Comparison of ENCODE assay signal across 9 cellular contexts in genomic region chr1:43388613-43389012, GRCh38. TPM values are rescaled to one million over a fixed set of nuclear protein-coding genes. Genes with fewer than 3 reads are reported as not detected.
DNase-seq lines count a peak whose midpoint lies in the region; ATAC-seq, FAIRE-seq and TF ChIP-seq lines count a peak whose summit lies in the region.
"Had no signal": no experiment of that assay in that cellular context is flagged by ENCODE, and none has a peak within 500 bp of the region (broad histone marks: within the 10 kb centered on the region; RNA-seq: fewer than 3 reads in every experiment).

No MANE protein-coding gene starts in this region.

- H2AFZ ChIP-seq in K562 (ENCODE audit: low read depth, low read length), result no peak overlapping the region

- no peak overlapping the region for H2AK5ac ChIP-seq in mesendoderm (ENCODE audit: low read length)

- intact Hi-C loops in left ventricle myocardium superior (cut with micrococcal nuclease) (no loop called here), K562 (cut with micrococcal nuclease) (no loop called here), vagina (cut with DNase I) (no loop called here)

- TF ChIP-seq RAD21 in K562 (CRISPR knock-in tag; conservative IDR thresholded peaks at IDR 0.05 in 1 of 2, IDR thresholded peaks at IDR 0.05 in 1 of 2), result no peak

- no peak overlapping the region for H4K5ac ChIP-seq in mesendoderm (ENCODE audit: low read length)

- H3K4me2 ChIP-seq in K562 (ENCODE audit: insufficient read depth, low read length) (peak overlapping the region; percentile 99), mesendoderm (ENCODE audit: low read length) (peak overlapping the region; percentile 99)

- no peak overlapping the region for H3K4ac ChIP-seq in mesendoderm (ENCODE audit: low read depth, low read length)

- H3K9me3 ChIP-seq in right atrium auricular region, result no peaks in the 10 kb centered on the region
- no peaks in the 10 kb centered on the region for H3K9me3 ChIP-seq in K562 (replicated peaks; ENCODE audit: control insufficient read depth, insufficient read depth, low read depth, low read length)
- H3K9me3 ChIP-seq in vagina, result no peaks in the 10 kb centered on the region

- H3K4me1 ChIP-seq in right atrium auricular region, result peaks cover 0 to 28% of the 10 kb centered on the region in 2 donors
- peaks cover 0 to 13% of the 10 kb centered on the region in 2 experiments; a peak in 2 of 5 replicates for H3K4me1 ChIP-seq in K562 (replicated peaks in 1 of 2; ENCODE audit: control insufficient read depth in 2 of 2, insufficient read depth in 2 of 2, low read length in 2 of 2)
- H3K4me1 ChIP-seq in mesendoderm (ENCODE audit: control insufficient read depth, low read depth, low read length), result peaks cover 10% of the 10 kb centered on the region
- H3K4me1 ChIP-seq in vagina, result peaks cover 33% of the 10 kb centered on the region

- H2BK5ac ChIP-seq in mesendoderm (ENCODE audit: low read length), result no peak overlapping the region

- H3K56ac ChIP-seq in mesendoderm (ENCODE audit: low read length), result peak overlapping the region; percentile 100

- no peak overlapping the region for H3K23ac ChIP-seq in mesendoderm (ENCODE audit: low read length)

- TF ChIP-seq CTCF in right atrium auricular region (IDR thresholded peaks at IDR 0.05), result no peak
- no peak for TF ChIP-seq CTCF in K562 (IDR thresholded peaks at IDR 0.05 in 2 of 3, conservative IDR thresholded peaks at IDR 0.05 in 1 of 3; ENCODE audit: insufficient read depth in 2 of 3, low read depth in 1 of 3, low read length in 3 of 3)
- TF ChIP-seq CTCF in vagina (IDR thresholded peaks at IDR 0.05), result no peak

- peak overlapping the region; percentile 62 to 91 for H3K4me3 ChIP-seq in right atrium auricular region
- peak overlapping the region; percentile 61 for H3K4me3 ChIP-seq in K562
- H3K4me3 ChIP-seq in mesendoderm (ENCODE audit: low read length), result no peak overlapping the region
- H3K4me3 ChIP-seq in vagina, result peak overlapping the region; percentile 82 to 89

- H3K36me3 ChIP-seq in right atrium auricular region, result peaks cover 40% of the 10 kb centered on the region
- peaks cover 48% of the 10 kb centered on the region for H3K36me3 ChIP-seq in K562 (ENCODE audit: control insufficient read depth, insufficient read depth, low read length)
- peaks cover 16% of the 10 kb centered on the region for H3K36me3 ChIP-seq in mesendoderm (ENCODE audit: control insufficient read depth, insufficient read depth, low read length)
- peaks cover 0 to 34% of the 10 kb centered on the region in 2 donors for H3K36me3 ChIP-seq in vagina

- no peak for TF ChIP-seq POLR2A in K562 (conservative IDR thresholded peaks at IDR 0.05)
- no peak for TF ChIP-seq POLR2A in vagina (IDR thresholded peaks at IDR 0.05)

- POLR2A ChIA-PET in K562 (lab: Yijun Ruan, JAX), result interaction anchor here (0.9 to 7.2 kb wide), 9 partner anchors 9 to 58 kb away, joined by 3 to 72 read pairs (median 4); partner anchors contain the start of genes CDC20 and ELOVL1

- H3K79me2 ChIP-seq in K562 (ENCODE audit: control insufficient read depth, insufficient read depth, low read length), result peaks cover 39% of the 10 kb centered on the region
- H3K79me2 ChIP-seq in mesendoderm (ENCODE audit: control insufficient read depth, insufficient read depth, low read length), result peaks cover 15% of the 10 kb centered on the region

- FAIRE-seq in K562 (lab: Jason Lieb, UNC), result peak; percentile 44

- H2BK120ac ChIP-seq in mesendoderm (ENCODE audit: low read depth, low read length), result no peak overlapping the region

- H3K27me3 ChIP-seq in right atrium auricular region (no peaks in the 10 kb centered on the region), K562 (ENCODE audit: control insufficient read depth in 2 of 2, insufficient read depth in 2 of 2, low read length in 2 of 2) (no peaks in the 10 kb centered on the region), mesendoderm (ENCODE audit: insufficient read depth, low read length, poor library complexity) (no peaks in the 10 kb centered on the region), vagina (no peaks in the 10 kb centered on the region)

- BruUV-seq in K562 (replicated peaks; lab: Mats Ljungman, UMichigan), result no TSS peak

- peaks cover 20% of the 10 kb centered on the region for H3K79me1 ChIP-seq in mesendoderm (ENCODE audit: low read length)

- H4K8ac ChIP-seq in mesendoderm (ENCODE audit: low read depth, low read length), result no peak overlapping the region

- no peak for TF ChIP-seq EP300 in K562 (IDR thresholded peaks at IDR 0.05; ENCODE audit: low read length)

- no peak overlapping the region for H2BK15ac ChIP-seq in mesendoderm (replicated peaks; ENCODE audit: low read depth)

- peaks cover 5% of the 10 kb centered on the region for H3K9me1 ChIP-seq in K562 (ENCODE audit: control insufficient read depth, insufficient read depth, low read length)

- peak overlapping the region in 1 of 2 donors; percentile 85 for H3K27ac ChIP-seq in right atrium auricular region
- H3K27ac ChIP-seq in K562 (ENCODE audit: extremely low read depth, low read depth, low read length), result no peak overlapping the region; the same call in 1 of the 3 replicates
- H3K27ac ChIP-seq in mesendoderm (ENCODE audit: low read depth, low read length), result no peak overlapping the region
- peak overlapping the region; percentile 65 for H3K27ac ChIP-seq in vagina

- CTCF ChIA-PET in K562 (lab: Yijun Ruan, JAX; ENCODE audit: low intra/inter-chr PET ratio), result no interaction called here

- in situ Hi-C loops in K562 (cut with MboI), result no loop called here

- WGBS in K562 (ENCODE audit: insufficient coverage, low coverage, missing lambda C conversion rate), result 16% methylated on average over 3 of the region's 3 CpGs
- WGBS in mesendoderm (ENCODE audit: extremely low coverage, insufficient coverage, low lambda C conversion rate), result no CpG with 5 or more reads among the region's 3 CpGs

- DNase-seq in right atrium auricular region (ENCODE audit: low spot score) (no peak), left ventricle myocardium superior (no peak), K562 (ENCODE audit: extremely low read depth in 1 of 4, low spot score in 3 of 4) (peak in 1 of 4 experiments; percentile 36), mesendoderm (no peak), vagina (ENCODE audit: extremely low spot score in 2 of 2) (no peak), NCI-H345 (lab: John Stamatoyannopoulos, UW) (no peak), LoVo (ENCODE audit: low spot score) (no peak), NCI-H1694 treated with DMSO at 0.1 percent for 48 hours (lab: John Stamatoyannopoulos, UW) (no peak)

- no peak overlapping the region for H3K18ac ChIP-seq in mesendoderm (ENCODE audit: low read length)

- H3K9ac ChIP-seq in K562 (ENCODE audit: insufficient read depth in 1 of 2, low read depth in 2 of 2, low read length in 2 of 2), result peak overlapping the region; percentile 15 to 92; a peak in 3 of 4 replicates
- H3K9ac ChIP-seq in mesendoderm (ENCODE audit: low read length), result peak overlapping the region; percentile 92

- peaks cover 13% of the 10 kb centered on the region; the same call in 1 of the 2 replicates for H4K20me1 ChIP-seq in K562 (replicated peaks; ENCODE audit: control insufficient read depth, insufficient read depth, low read length)

- ATAC-seq in left ventricle myocardium superior, result no peak
- ATAC-seq in K562, result no peak

RNA-seq across cellular contexts. Expression of gene MED8, which starts 1.0 kb away (rescaled TPM):
- total RNA-seq in right atrium auricular region, result 10 to 100 TPM; 18.8 to 21.3 TPM
- total RNA-seq in left ventricle myocardium superior, result 16.0 TPM
- total RNA-seq in K562 (2011; cell fraction: chromatin; rRNA removed; ENCODE audit: low replicate concordance), result 84.8 and 86.1 TPM in 2 replicates
- 36.7 and 38.5 TPM in 2 replicates for total RNA-seq in K562 (2011; cell fraction: nucleolus; rRNA removed)
- total RNA-seq in K562 (2011; cell fraction: nucleoplasm; rRNA removed), result 68.3 and 88.3 TPM in 2 replicates
- 51.5 and 51.7 TPM in 2 replicates for total RNA-seq in K562 (2014; rRNA removed)
- total RNA-seq in K562 (2014; rRNA removed; fragmentation: Illumina TruSeq; extraction: Trizol), result 52.7 and 56.4 TPM in 2 replicates
- total RNA-seq in K562 (2015; rRNA removed; fragmentation: Illumina TruSeq; extraction: Trizol), result 51.7 and 52.1 TPM in 2 replicates
- 57.7 and 60.7 TPM in 2 replicates for total RNA-seq in K562 (2021)
- 23.0 and 30.9 TPM in 2 replicates for polyA plus RNA-seq in K562 (2011; rRNA removed)
- 19.9 and 32.8 TPM in 2 replicates for polyA plus RNA-seq in K562 (2011; cell fraction: cytosol; rRNA removed)
- 44.6 and 77.2 TPM in 2 replicates for polyA plus RNA-seq in K562 (2011; cell fraction: nucleus; rRNA removed)
- polyA plus RNA-seq in K562 (2012), result 57.3 and 73.4 TPM in 2 replicates
- polyA plus RNA-seq in K562 (2014; fragmentation: Illumina TruSeq; extraction: Trizol), result 55.3 and 60.3 TPM in 2 replicates
- polyA plus RNA-seq in K562 (2014; fragmentation: Nextera tagmentation; extraction: Ambion mirVana), result 100 to 1,000 TPM; 104 to 120 TPM
- polyA plus RNA-seq in K562 (2014; rRNA removed), result 32.3 and 37.6 TPM in 2 replicates
- 25.5 and 32.5 TPM in 2 replicates for polyA minus RNA-seq in K562 (2011; rRNA and poly(A)+ RNA removed)
- 13.7 and 19.7 TPM in 2 replicates for polyA minus RNA-seq in K562 (2011; cell fraction: cytosol; rRNA and poly(A)+ RNA removed)
- polyA minus RNA-seq in K562 (2011; cell fraction: nucleus; rRNA and poly(A)+ RNA removed), result 20.7 and 50.4 TPM in 2 replicates
- polyA plus RNA-seq in mesendoderm (2013, experiment 1 of 2), result 19.4 TPM
- polyA plus RNA-seq in mesendoderm (2013, experiment 2 of 2), result 18.7 TPM
- 33.6 TPM for total RNA-seq in vagina

RNA-seq across cellular contexts. Expression of gene SZT2, which starts 1.1 kb away (rescaled TPM):
- total RNA-seq in right atrium auricular region (10 to 100 TPM; 17.5 to 22.8 TPM), left ventricle myocardium superior (27.0 TPM), K562 (2014; rRNA removed) (9.2 and 11.5 TPM in 2 replicates), K562 (2014; rRNA removed; fragmentation: Illumina TruSeq; extraction: Trizol) (12.8 and 14.5 TPM in 2 replicates), K562 (2015; rRNA removed; fragmentation: Illumina TruSeq; extraction: Trizol) (14.4 and 15.8 TPM in 2 replicates), K562 (2021) (27.0 and 31.0 TPM in 2 replicates), vagina (42.5 TPM)
- 328 and 537 TPM in 2 replicates for total RNA-seq in K562 (2011; cell fraction: chromatin; rRNA removed; ENCODE audit: low replicate concordance)
- total RNA-seq in K562 (2011; cell fraction: nucleolus; rRNA removed), result 162 and 172 TPM in 2 replicates
- 193 and 226 TPM in 2 replicates for total RNA-seq in K562 (2011; cell fraction: nucleoplasm; rRNA removed)
- polyA plus RNA-seq in K562 (2011; rRNA removed) (9.1 and 14.4 TPM in 2 replicates), K562 (2014; fragmentation: Illumina TruSeq; extraction: Trizol) (14.7 and 15.1 TPM in 2 replicates), K562 (2014; fragmentation: Nextera tagmentation; extraction: Ambion mirVana) (1 to 10 TPM in 1 of 2 experiments, under 1 TPM in 1; 0.88 to 1.3 TPM), K562 (2014; rRNA removed) (16.7 and 18.4 TPM in 2 replicates)
- polyA plus RNA-seq in K562 (2011; cell fraction: cytosol; rRNA removed), result 5.5 and 7.0 TPM in 2 replicates
- polyA plus RNA-seq in K562 (2011; cell fraction: nucleus; rRNA removed), result 89.3 and 112 TPM in 2 replicates
- 12.1 and 24.7 TPM in 2 replicates for polyA plus RNA-seq in K562 (2012)
- 54.3 and 67.1 TPM in 2 replicates for polyA minus RNA-seq in K562 (2011; rRNA and poly(A)+ RNA removed)
- 8.7 and 15.7 TPM in 2 replicates for polyA minus RNA-seq in K562 (2011; cell fraction: cytosol; rRNA and poly(A)+ RNA removed)
- 52.0 and 88.4 TPM in 2 replicates for polyA minus RNA-seq in K562 (2011; cell fraction: nucleus; rRNA and poly(A)+ RNA removed)
- polyA plus RNA-seq in mesendoderm (2013, experiment 1 of 2), result 3.5 TPM
- polyA plus RNA-seq in mesendoderm (2013, experiment 2 of 2), result 3.4 TPM

RNA-seq across cellular contexts. Expression of gene ELOVL1, which starts 20.8 kb away (rescaled TPM):
- total RNA-seq in right atrium auricular region (10 to 100 TPM; 24.3 to 41.4 TPM), left ventricle myocardium superior (30.2 TPM), K562 (2014; rRNA removed) (53.4 and 73.1 TPM in 2 replicates), K562 (2014; rRNA removed; fragmentation: Illumina TruSeq; extraction: Trizol) (48.1 and 51.0 TPM in 2 replicates), K562 (2015; rRNA removed; fragmentation: Illumina TruSeq; extraction: Trizol) (65.3 and 66.6 TPM in 2 replicates), K562 (2021) (66.8 and 73.2 TPM in 2 replicates), vagina (62.1 TPM)
- total RNA-seq in K562 (2011; cell fraction: chromatin; rRNA removed; ENCODE audit: low replicate concordance), result 99.9 and 173 TPM in 2 replicates
- 189 and 197 TPM in 2 replicates for total RNA-seq in K562 (2011; cell fraction: nucleolus; rRNA removed)
- total RNA-seq in K562 (2011; cell fraction: nucleoplasm; rRNA removed), result 151 and 160 TPM in 2 replicates
- polyA plus RNA-seq in K562 (2011; rRNA removed) (157 and 159 TPM in 2 replicates), K562 (2014; fragmentation: Illumina TruSeq; extraction: Trizol) (108 and 120 TPM in 2 replicates), K562 (2014; fragmentation: Nextera tagmentation; extraction: Ambion mirVana) (100 to 1,000 TPM in 1 of 2 experiments, 10 to 100 TPM in 1; 70.3 to 147 TPM), K562 (2014; rRNA removed) (74.0 and 82.4 TPM in 2 replicates)
- polyA plus RNA-seq in K562 (2011; cell fraction: cytosol; rRNA removed), result 165 and 200 TPM in 2 replicates
- 181 and 189 TPM in 2 replicates for polyA plus RNA-seq in K562 (2011; cell fraction: nucleus; rRNA removed)
- polyA plus RNA-seq in K562 (2012), result 78.5 and 117 TPM in 2 replicates
- 50.4 and 62.9 TPM in 2 replicates for polyA minus RNA-seq in K562 (2011; rRNA and poly(A)+ RNA removed)
- 24.4 and 41.4 TPM in 2 replicates for polyA minus RNA-seq in K562 (2011; cell fraction: cytosol; rRNA and poly(A)+ RNA removed)
- 19.5 and 32.4 TPM in 2 replicates for polyA minus RNA-seq in K562 (2011; cell fraction: nucleus; rRNA and poly(A)+ RNA removed)
- polyA plus RNA-seq in mesendoderm (2013, experiment 1 of 2), result 37.0 TPM
- 37.2 TPM for polyA plus RNA-seq in mesendoderm (2013, experiment 2 of 2)

RNA-seq across cellular contexts. Expression of gene CDC20, which starts 29.8 kb away (rescaled TPM):
- total RNA-seq in right atrium auricular region (1 to 10 TPM in 1 of 2 donors, under 1 TPM in 1; 0.63 to 2.5 TPM), left ventricle myocardium superior (1.3 TPM), K562 (2014; rRNA removed) (183 and 244 TPM in 2 replicates), K562 (2014; rRNA removed; fragmentation: Illumina TruSeq; extraction: Trizol) (94.5 and 106 TPM in 2 replicates), K562 (2015; rRNA removed; fragmentation: Illumina TruSeq; extraction: Trizol) (121 and 131 TPM in 2 replicates), K562 (2021) (212 and 224 TPM in 2 replicates), vagina (11.0 TPM)
- total RNA-seq in K562 (2011; cell fraction: chromatin; rRNA removed; ENCODE audit: low replicate concordance), result 81.3 and 180 TPM in 2 replicates
- 147 and 157 TPM in 2 replicates for total RNA-seq in K562 (2011; cell fraction: nucleolus; rRNA removed)
- total RNA-seq in K562 (2011; cell fraction: nucleoplasm; rRNA removed), result 103 and 116 TPM in 2 replicates
- polyA plus RNA-seq in K562 (2011; rRNA removed) (92.8 and 173 TPM in 2 replicates), K562 (2014; fragmentation: Illumina TruSeq; extraction: Trizol) (178 and 197 TPM in 2 replicates), K562 (2014; fragmentation: Nextera tagmentation; extraction: Ambion mirVana) (10 to 100 TPM; 45.2 to 70.6 TPM), K562 (2014; rRNA removed) (141 and 146 TPM in 2 replicates)
- polyA plus RNA-seq in K562 (2011; cell fraction: cytosol; rRNA removed), result 185 and 280 TPM in 2 replicates
- polyA plus RNA-seq in K562 (2011; cell fraction: nucleus; rRNA removed), result 254 and 290 TPM in 2 replicates
- polyA plus RNA-seq in K562 (2012), result 207 and 277 TPM in 2 replicates
- polyA minus RNA-seq in K562 (2011; rRNA and poly(A)+ RNA removed), result 115 and 154 TPM in 2 replicates
- 157 and 191 TPM in 2 replicates for polyA minus RNA-seq in K562 (2011; cell fraction: cytosol; rRNA and poly(A)+ RNA removed)
- polyA minus RNA-seq in K562 (2011; cell fraction: nucleus; rRNA and poly(A)+ RNA removed), result 40.5 and 60.9 TPM in 2 replicates
- polyA plus RNA-seq in mesendoderm (2013, experiment 1 of 2), result 156 TPM
- 154 TPM for polyA plus RNA-seq in mesendoderm (2013, experiment 2 of 2)

RNA-seq across cellular contexts. Expression of gene MPL, which starts 51.0 kb away (rescaled TPM):
- total RNA-seq in right atrium auricular region (under 1 TPM in 1 of 2 donors, not detected in 1; 0.39 TPM), left ventricle myocardium superior (0.40 TPM), K562 (2014; rRNA removed) (not detected in 2 replicates), K562 (2014; rRNA removed; fragmentation: Illumina TruSeq; extraction: Trizol) (not detected in 2 replicates), K562 (2015; rRNA removed; fragmentation: Illumina TruSeq; extraction: Trizol) (not detected in 2 replicates), K562 (2021) (not detected in 2 replicates), vagina (not detected)
- not detected in 2 replicates for total RNA-seq in K562 (2011; cell fraction: chromatin; rRNA removed; ENCODE audit: low replicate concordance)
- total RNA-seq in K562 (2011; cell fraction: nucleolus; rRNA removed), result not detected in 2 replicates
- not detected in 2 replicates for total RNA-seq in K562 (2011; cell fraction: nucleoplasm; rRNA removed)
- polyA plus RNA-seq in K562 (2011; rRNA removed) (not detected in 2 replicates), K562 (2014; fragmentation: Illumina TruSeq; extraction: Trizol) (not detected in 2 replicates), K562 (2014; fragmentation: Nextera tagmentation; extraction: Ambion mirVana) (not detected), K562 (2014; rRNA removed) (not detected in 2 replicates)
- polyA plus RNA-seq in K562 (2011; cell fraction: cytosol; rRNA removed), result not detected in 2 replicates
- polyA plus RNA-seq in K562 (2011; cell fraction: nucleus; rRNA removed), result not detected in 2 replicates
- polyA plus RNA-seq in K562 (2012), result not detected in 2 replicates
- polyA minus RNA-seq in K562 (2011; rRNA and poly(A)+ RNA removed), result not detected in 2 replicates
- not detected in 2 replicates for polyA minus RNA-seq in K562 (2011; cell fraction: cytosol; rRNA and poly(A)+ RNA removed)
- not detected in 2 replicates for polyA minus RNA-seq in K562 (2011; cell fraction: nucleus; rRNA and poly(A)+ RNA removed)
- polyA plus RNA-seq in mesendoderm (2013, experiment 1 of 2), result 0.07 TPM
- polyA plus RNA-seq in mesendoderm (2013, experiment 2 of 2), result 0.07 TPM
- total RNA-seq: M059J had no signal
